In genomic region chr1:205301220-205301821, GRCh38 we compare ENCODE assay signal across 8 cellular contexts. TPM values are rescaled to one million over a fixed set of nuclear protein-coding genes. Genes with fewer than 3 reads are reported as not detected.
DNase-seq lines count a peak whose midpoint lies in the region; ATAC-seq, FAIRE-seq and TF ChIP-seq lines count a peak whose summit lies in the region.

No MANE protein-coding gene starts in this region.

- no peaks in the 10 kb centered on the region for H3K9me3 Mint-ChIP-seq in CD8-positive, alpha-beta T cell

- TF ChIP-seq RAD21 in HepG2 (CRISPR knock-in tag; IDR thresholded peaks at IDR 0.05) = peak; percentile 77

- H3K4me3 Mint-ChIP-seq in CD8-positive, alpha-beta T cell = no peak overlapping the region

- 3% methylated on average over 8 of the region's 14 CpGs for WGBS in HepG2 (ENCODE audit: low lambda C conversion rate)

- H3K9ac ChIP-seq in HepG2 (ENCODE audit: insufficient read depth, low read depth, low read length) = peak overlapping the region; percentile 51

- FAIRE-seq in HepG2 (lab: Jason Lieb, UNC) (peak; percentile 93), D721Med (lab: Jason Lieb, UNC) (no peak)

- peaks cover 58% of the 10 kb centered on the region for H3K4me1 Mint-ChIP-seq in CD8-positive, alpha-beta T cell (ENCODE audit: low read depth)

- intact Hi-C loops in CD8-positive, alpha-beta T cell (cut with DNase I, micrococcal nuclease) = no loop called here
- intact Hi-C loops in HepG2 (cut with micrococcal nuclease; ENCODE audit: unreplicated experiment) = loop anchor here (1.0 kb wide), 1 partner anchor 15 kb away; no protein-coding TSS in a partner anchor

- H3K27me3 ChIP-seq in CD8-positive, alpha-beta T cell (ENCODE audit: insufficient read depth, low read length) = no peaks in the 10 kb centered on the region
- H3K27me3 ChIP-seq in brain microvascular endothelial cell (replicated peaks) = no peaks in the 10 kb centered on the region
- no peaks in the 10 kb centered on the region for H3K27me3 ChIP-seq in HepG2 (ENCODE audit: control insufficient read depth in 1 of 2, insufficient read depth in 2 of 2, low read length in 2 of 2)

- peaks cover 30% of the 10 kb centered on the region for H3K4me1 ChIP-seq in CD8-positive, alpha-beta T cell (ENCODE audit: insufficient read depth, low read length)
- peaks cover 53% of the 10 kb centered on the region for H3K4me1 ChIP-seq in HepG2 (ENCODE audit: insufficient read depth, low read length)

- H3K9me3 ChIP-seq in CD8-positive, alpha-beta T cell (ENCODE audit: low read length) = no peaks in the 10 kb centered on the region
- no peaks in the 10 kb centered on the region for H3K9me3 ChIP-seq in HepG2 (ENCODE audit: low read length)

- POLR2A ChIA-PET in CD8-positive, alpha-beta T cell (lab: Charles Lee) = interaction anchor here (1.4 kb wide), 1 partner anchor 16 kb away, joined by 3 read pairs; no protein-coding TSS in a partner anchor
- POLR2A ChIA-PET in HepG2 (lab: Yijun Ruan, JAX) = interaction anchor here (1.0 to 1.9 kb wide), 7 partner anchors 13 to 331 kb away, joined by 3 to 46 read pairs (median 3); partner anchors contain the start of genes ELK4 and NUAK2

- H3K27me3 Mint-ChIP-seq in CD8-positive, alpha-beta T cell (ENCODE audit: low read depth) = no peaks in the 10 kb centered on the region

- ATAC-seq in CD8-positive, alpha-beta T cell = no peak
- ATAC-seq in HepG2 (peak; percentile 97), GM19397 (IDR thresholded peaks at IDR 0.05; ENCODE audit: unreplicated experiment) (no peak)

- no peak overlapping the region for H3K27ac ChIP-seq in CD8-positive, alpha-beta T cell (ENCODE audit: low read depth, low read length)
- H3K27ac ChIP-seq in brain microvascular endothelial cell = peak overlapping the region; percentile 95
- peak overlapping the region; percentile 74 for H3K27ac ChIP-seq in HepG2 (ENCODE audit: extremely low read length, insufficient read depth, low read length)

- H3K36me3 ChIP-seq in CD8-positive, alpha-beta T cell (ENCODE audit: insufficient read depth, low read length) = peaks cover 46% of the 10 kb centered on the region
- peaks cover 47% of the 10 kb centered on the region for H3K36me3 ChIP-seq in brain microvascular endothelial cell (replicated peaks)
- H3K36me3 ChIP-seq in HepG2 (replicated peaks in 1 of 2; ENCODE audit: control insufficient read depth in 1 of 2, insufficient read depth in 2 of 2, low read length in 2 of 2) = peaks cover 10 to 14% of the 10 kb centered on the region in 2 experiments; a peak in 4 of 5 replicates

- no peak overlapping the region for H3K4me3 ChIP-seq in CD8-positive, alpha-beta T cell (ENCODE audit: low read depth, low read length)
- H3K4me3 ChIP-seq in brain microvascular endothelial cell (ENCODE audit: low read depth, low read length) (peak overlapping the region; percentile 3), HepG2 (replicated peaks in 1 of 3; ENCODE audit: insufficient read depth in 1 of 3, low read depth in 2 of 3, low read length in 3 of 3) (peak overlapping the region; percentile 11 to 59 (median 14))

- peak overlapping the region; percentile 41 for H3K27ac Mint-ChIP-seq in CD8-positive, alpha-beta T cell

- in situ Hi-C loops in brain microvascular endothelial cell (cut with HindIII; ENCODE audit: low pct_ligation_motif_present, low sequenced_read_pairs) = no loop called here
- in situ Hi-C loops in HepG2 (cut with HindIII; ENCODE audit: extremely low pct_ligation_motif_present, low pct_unique_long_range_greater_than_20kb) = no loop called here

- no peak for DNase-seq in CD8-positive, alpha-beta T cell
- DNase-seq in NAMALWA (ENCODE audit: low spot score) (peak; percentile 67), brain microvascular endothelial cell (peak; percentile 95), HepG2 (ENCODE audit: low spot score) (peak; percentile 94), D721Med (ENCODE audit: insufficient read length, low spot score) (no peak)
- DNase-seq in activated CD4-positive, alpha-beta T cell treated with anti-CD3 and anti-CD28 coated beads for 4 hours = no peak
- no peak for DNase-seq in central memory CD4-positive, alpha-beta T cell

- no peaks in the 10 kb centered on the region for H3K79me2 ChIP-seq in HepG2 (ENCODE audit: insufficient read depth, low read length)

- no peak overlapping the region for H2AFZ ChIP-seq in HepG2 (ENCODE audit: low read length)

- no peaks in the 10 kb centered on the region for H4K20me1 ChIP-seq in HepG2 (ENCODE audit: insufficient read depth, low read length)

- CTCF ChIA-PET in CD8-positive, alpha-beta T cell (lab: Charles Lee) = interaction anchor here (1.2 to 12.7 kb wide), 6 partner anchors 13 to 27 kb away, joined by 3 to 83 read pairs (median 8); partner anchors contain the start of gene NUAK2
- CTCF ChIA-PET in HepG2 (lab: Yijun Ruan, JAX; ENCODE audit: low intra/inter-chr PET ratio, low total read pairs) = interaction anchor here (1.0 kb wide), 1 partner anchor 28 kb away, joined by 5 read pairs; no protein-coding TSS in a partner anchor

- peak in 1 of 2 experiments; percentile 42; a peak in 1 of 4 replicates for TF ChIP-seq POLR2A in HepG2 (IDR thresholded peaks at IDR 0.05; ENCODE audit: insufficient read depth in 1 of 2, low read depth in 2 of 2, low read length in 2 of 2)

- no peak for TF ChIP-seq CTCF in CD8-positive, alpha-beta T cell (IDR thresholded peaks at IDR 0.05)
- no peak for TF ChIP-seq CTCF in brain microvascular endothelial cell (IDR thresholded peaks at IDR 0.05; ENCODE audit: low read depth, low read length, missing control alignments)
- TF ChIP-seq CTCF in HepG2 (CRISPR knock-in tag; IDR thresholded peaks at IDR 0.05) = 0 out of 2 replicates have a peak, but pooled peaks have one; percentile 19
- no peak for TF ChIP-seq CTCF in D721Med (IDR thresholded peaks at IDR 0.05; ENCODE audit: insufficient read depth, missing control alignments)

- no TSS peak for BruUV-seq in HepG2 (replicated peaks; lab: Mats Ljungman, UMichigan)

- H3K4me2 ChIP-seq in HepG2 (ENCODE audit: low read depth, low read length) = peak overlapping the region; percentile 71

- TF ChIP-seq EP300 in HepG2 (IDR thresholded peaks at IDR 0.05; ENCODE audit: low read depth in 2 of 2, low read length in 2 of 2) (peak; percentile 77 to 82), HepG2 (CRISPR knock-in tag; IDR thresholded peaks at IDR 0.05; ENCODE audit: borderline replicate concordance) (peak; percentile 88)

- H3K36me3 Mint-ChIP-seq in CD8-positive, alpha-beta T cell = peaks cover 50% of the 10 kb centered on the region

TF ChIP-seq in HepG2, 621 proteins besides CTCF, POLR2A, EP300 and RAD21 (continues in another document):
- TF ChIP-seq HOXA7 (CRISPR knock-in tag; IDR thresholded peaks at IDR 0.05) (no peak), MTF1 (CRISPR knock-in tag; IDR thresholded peaks at IDR 0.05) (no peak), XRCC5 (optimal IDR thresholded peaks at IDR 0.05; ENCODE audit: low read length) (peak; percentile 31), ZNF782 (CRISPR knock-in tag; IDR thresholded peaks at IDR 0.05; ENCODE audit: borderline replicate concordance) (no peak)

RNA-seq across cellular contexts. Expression of gene NUAK2, which starts 20.2 kb away (rescaled TPM):
- 10 to 100 TPM; 17.1 to 18.3 TPM for total RNA-seq in CD8-positive, alpha-beta T cell
- total RNA-seq in HepG2 (2016; rRNA removed; fragmentation: Illumina TruSeq; extraction: Trizol) = 1.1 and 1.2 TPM in 2 replicates
- total RNA-seq in HepG2 (2016; cell fraction: cytosol; rRNA removed; fragmentation: Illumina TruSeq; extraction: Trizol; ENCODE audit: low read depth) = 0.10 and 0.18 TPM in 2 replicates
- 0.79 and 1.1 TPM in 2 replicates for total RNA-seq in HepG2 (2016; cell fraction: insoluble cytoplasmic fraction; rRNA removed; fragmentation: Illumina TruSeq; extraction: Trizol)
- total RNA-seq in HepG2 (2016; cell fraction: membrane; rRNA removed; fragmentation: Illumina TruSeq; extraction: Trizol) = 0.65 and 0.71 TPM in 2 replicates
- 1.5 and 1.6 TPM in 2 replicates for total RNA-seq in HepG2 (2016; cell fraction: nucleus; rRNA removed; fragmentation: Illumina TruSeq; extraction: Trizol)
- polyA plus RNA-seq in HepG2 (2011; rRNA removed) = 0.68 and 0.75 TPM in 2 replicates
- 0.47 and 0.54 TPM in 2 replicates for polyA plus RNA-seq in HepG2 (2011; cell fraction: cytosol; rRNA removed)
- 1.2 TPM in 2 replicates for polyA plus RNA-seq in HepG2 (2011; cell fraction: nucleus; rRNA removed)
- 0.35 and 0.38 TPM in 2 replicates for polyA plus RNA-seq in HepG2 (2012)
- 0.17 and 0.19 TPM in 2 replicates for polyA plus RNA-seq in HepG2 (2016; cell fraction: cytosol; fragmentation: Illumina TruSeq; extraction: Trizol; ENCODE audit: low read depth)
- 0.99 and 1.4 TPM in 2 replicates for polyA plus RNA-seq in HepG2 (2016; cell fraction: insoluble cytoplasmic fraction; fragmentation: Illumina TruSeq; extraction: Trizol; ENCODE audit: low read depth)
- polyA plus RNA-seq in HepG2 (2016; cell fraction: membrane; fragmentation: Illumina TruSeq; extraction: Trizol; ENCODE audit: low read depth) = 0.41 and 0.78 TPM in 2 replicates
- 2.5 and 3.1 TPM in 2 replicates for polyA plus RNA-seq in HepG2 (2016; cell fraction: nucleus; fragmentation: Illumina TruSeq; extraction: Trizol; ENCODE audit: insufficient read depth, low read depth)
- polyA minus RNA-seq in HepG2 (2011; rRNA and poly(A)+ RNA removed; ENCODE audit: low replicate concordance) = 1.7 and 4.8 TPM in 2 replicates
- 0.89 and 1.3 TPM in 2 replicates for polyA minus RNA-seq in HepG2 (2011; cell fraction: cytosol; rRNA and poly(A)+ RNA removed)
- 1.2 and 1.7 TPM in 2 replicates for polyA minus RNA-seq in HepG2 (2011; cell fraction: nucleus; rRNA and poly(A)+ RNA removed)

RNA-seq across cellular contexts. Expression of gene KLHDC8A, which starts 55.4 kb away (rescaled TPM):
- not detected for total RNA-seq in CD8-positive, alpha-beta T cell
- total RNA-seq in HepG2 (2016; rRNA removed; fragmentation: Illumina TruSeq; extraction: Trizol) = not detected in 2 replicates
- not detected in 2 replicates for total RNA-seq in HepG2 (2016; cell fraction: cytosol; rRNA removed; fragmentation: Illumina TruSeq; extraction: Trizol; ENCODE audit: low read depth)
- total RNA-seq in HepG2 (2016; cell fraction: insoluble cytoplasmic fraction; rRNA removed; fragmentation: Illumina TruSeq; extraction: Trizol) = not detected in 2 replicates
- total RNA-seq in HepG2 (2016; cell fraction: membrane; rRNA removed; fragmentation: Illumina TruSeq; extraction: Trizol) = not detected in 2 replicates
- not detected in 2 replicates for total RNA-seq in HepG2 (2016; cell fraction: nucleus; rRNA removed; fragmentation: Illumina TruSeq; extraction: Trizol)
- polyA plus RNA-seq in HepG2 (2011; rRNA removed) = not detected in 2 replicates
- not detected in 2 replicates for polyA plus RNA-seq in HepG2 (2011; cell fraction: cytosol; rRNA removed)
- not detected in 2 replicates for polyA plus RNA-seq in HepG2 (2011; cell fraction: nucleus; rRNA removed)
- not detected in 2 replicates for polyA plus RNA-seq in HepG2 (2012)
- polyA plus RNA-seq in HepG2 (2016; cell fraction: cytosol; fragmentation: Illumina TruSeq; extraction: Trizol; ENCODE audit: low read depth) = not detected in 2 replicates
- polyA plus RNA-seq in HepG2 (2016; cell fraction: insoluble cytoplasmic fraction; fragmentation: Illumina TruSeq; extraction: Trizol; ENCODE audit: low read depth) = not detected in 2 replicates
- not detected in 2 replicates for polyA plus RNA-seq in HepG2 (2016; cell fraction: membrane; fragmentation: Illumina TruSeq; extraction: Trizol; ENCODE audit: low read depth)
- not detected in 2 replicates for polyA plus RNA-seq in HepG2 (2016; cell fraction: nucleus; fragmentation: Illumina TruSeq; extraction: Trizol; ENCODE audit: insufficient read depth, low read depth)
- 0.77 TPM in 1 of 2 replicates, not detected in the other for polyA minus RNA-seq in HepG2 (2011; rRNA and poly(A)+ RNA removed; ENCODE audit: low replicate concordance)
- polyA minus RNA-seq in HepG2 (2011; cell fraction: cytosol; rRNA and poly(A)+ RNA removed) = not detected in 2 replicates
- polyA minus RNA-seq in HepG2 (2011; cell fraction: nucleus; rRNA and poly(A)+ RNA removed) = not detected in 2 replicates

Comparison
In these comparisons a context has a peak if more than half of its experiments do, and no peak if none do; other contexts are left out.
1. DNase-seq: peak in NAMALWA (single experiment), brain microvascular endothelial cell (single experiment) and HepG2 (single experiment); none in CD8-positive, alpha-beta T cell (0 of 7), activated CD4-positive, alpha-beta T cell treated with anti-CD3 and anti-CD28 coated beads for 4 hours (0 of 2), D721Med (single experiment) and central memory CD4-positive, alpha-beta T cell (single experiment).